ENCODE assay signal across 39 cellular contexts in genomic region chr19:42335971-42336370, GRCh38. TPM values are rescaled to one million over a fixed set of nuclear protein-coding genes. Genes with fewer than 3 reads are reported as not detected.
"Had no signal": no experiment of that assay in that cellular context is flagged by ENCODE, and none has a peak within 500 bp of the region (broad histone marks: within the 10 kb centered on the region; RNA-seq: fewer than 3 reads in every experiment).

No MANE protein-coding gene starts in this region.

- H3K9me3 Mint-ChIP-seq: activated B cell treated with CpG ODN at 0.5 μM for 24 hours; activated CD4-positive, alpha-beta memory T cell treated with anti-CD3 and anti-CD28 coated beads for 36 hours; activated CD4-positive, alpha-beta T cell treated with anti-CD3 and anti-CD28 coated beads, Interleukin-2, amount 10 ng/mL, durations not matched to agents 24 days and 14 days; activated CD8-positive, alpha-beta T cell treated with anti-CD3 and anti-CD28 coated beads for 36 hours; activated naive CD4-positive, alpha-beta T cell treated with anti-CD3 and anti-CD28 coated beads, Interleukin-2, amount 10 ng/mL, durations not matched to agents 7 days and 5 days; activated naive CD4-positive, alpha-beta T cell treated with anti-CD3 and anti-CD28 coated beads, Interleukin-2, amount 50 U/mL, for 24 hours; activated naive CD8-positive, alpha-beta T cell treated with anti-CD3 and anti-CD28 coated beads, Interleukin-2, amount 10 ng/mL, durations not matched to agents 7 days and 5 days; activated naive CD8-positive, alpha-beta T cell treated with anti-CD3 and anti-CD28 coated beads, Interleukin-2, amount 50 U/mL, for 24 hours; activated T-cell treated with anti-CD3 and anti-CD28 coated beads, Interleukin-2, amount 50 U/mL, for 4 hours; activated T-cell treated with anti-CD3 and anti-CD28 coated beads, Interleukin-2, amount 50 U/mL, for 72 hours; activated T-helper 1 cell treated with anti-CD3 and anti-CD28 coated beads, Interleukin-12 subunit alpha, Interleukin-12 subunit beta, Interleukin-2, Interleukin-4 antibody, amounts not matched to agents 30 ng/mL and 10 ng/mL and 1 ng/mL, durations not matched to agents 14 hours and 24 hours and 36 hours; activated T-helper 17 cell treated with anti-CD3 and anti-CD28 coated beads, Interleukin-2, amount 50 U/mL, for 72 hours; brain; central memory CD8-positive, alpha-beta T cell; T-helper 1 cell treated with Interleukin-12 subunit alpha and Interleukin-12 subunit beta and Interleukin-4 antibody, amounts not matched to agents 30 μg/mL and 1 μg/mL, for 36 hours; T-helper 2 cell treated with Interferon-gamma antibody and Interleukin-4, amounts not matched to agents 5 μg/mL and 100 μg/mL, for 36 hours had no signal

- H3K27ac Mint-ChIP-seq: activated B cell treated with CpG ODN at 0.5 μM for 24 hours; activated CD4-positive, alpha-beta memory T cell treated with anti-CD3 and anti-CD28 coated beads for 36 hours; activated CD4-positive, alpha-beta T cell treated with anti-CD3 and anti-CD28 coated beads, Interleukin-2, amount 10 ng/mL, durations not matched to agents 24 days and 14 days; activated CD8-positive, alpha-beta T cell treated with anti-CD3 and anti-CD28 coated beads for 36 hours; activated naive CD4-positive, alpha-beta T cell treated with anti-CD3 and anti-CD28 coated beads, Interleukin-2, amount 10 ng/mL, durations not matched to agents 7 days and 5 days; activated naive CD4-positive, alpha-beta T cell treated with anti-CD3 and anti-CD28 coated beads, Interleukin-2, amount 50 U/mL, for 24 hours; activated naive CD8-positive, alpha-beta T cell; activated naive CD8-positive, alpha-beta T cell treated with anti-CD3 and anti-CD28 coated beads, Interleukin-2, amount 10 ng/mL, durations not matched to agents 7 days and 5 days; activated naive CD8-positive, alpha-beta T cell treated with anti-CD3 and anti-CD28 coated beads, Interleukin-2, amount 50 U/mL, for 24 hours; activated T-cell treated with anti-CD3 and anti-CD28 coated beads, Interleukin-2, amount 50 U/mL, for 72 hours; activated T-helper 1 cell treated with anti-CD3 and anti-CD28 coated beads, Interleukin-12 subunit alpha, Interleukin-12 subunit beta, Interleukin-2, Interleukin-4 antibody, amounts not matched to agents 30 ng/mL and 10 ng/mL and 1 ng/mL, durations not matched to agents 14 hours and 24 hours and 36 hours; activated T-helper 17 cell treated with anti-CD3 and anti-CD28 coated beads, Interleukin-2, amount 50 U/mL, for 72 hours; brain; T-helper 1 cell treated with Interleukin-12 subunit alpha and Interleukin-12 subunit beta and Interleukin-4 antibody, amounts not matched to agents 30 μg/mL and 1 μg/mL, for 36 hours; T-helper 2 cell treated with Interferon-gamma antibody and Interleukin-4, amounts not matched to agents 5 μg/mL and 100 μg/mL, for 36 hours had no signal

- H3K4me3 ChIP-seq: ascending aorta, cardiac muscle cell had no signal

- H3K36me3 Mint-ChIP-seq: activated naive CD4-positive, alpha-beta T cell treated with anti-CD3 and anti-CD28 coated beads, Interleukin-2, amount 10 ng/mL, durations not matched to agents 7 days and 5 days; activated naive CD8-positive, alpha-beta T cell had no signal

- H3K4me1 ChIP-seq: ascending aorta had no signal

- H3K27ac ChIP-seq: ascending aorta, cardiac muscle cell, VCaP had no signal

- H3K4me3 Mint-ChIP-seq: activated B cell treated with CpG ODN at 0.5 μM for 24 hours; activated CD4-positive, alpha-beta memory T cell treated with anti-CD3 and anti-CD28 coated beads for 36 hours; activated CD4-positive, alpha-beta T cell treated with anti-CD3 and anti-CD28 coated beads, Interleukin-2, amount 10 ng/mL, durations not matched to agents 24 days and 14 days; activated CD8-positive, alpha-beta T cell treated with anti-CD3 and anti-CD28 coated beads for 36 hours; activated naive CD4-positive, alpha-beta T cell treated with anti-CD3 and anti-CD28 coated beads, Interleukin-2, amount 10 ng/mL, durations not matched to agents 7 days and 5 days; activated naive CD4-positive, alpha-beta T cell treated with anti-CD3 and anti-CD28 coated beads, Interleukin-2, amount 50 U/mL, for 24 hours; activated naive CD8-positive, alpha-beta T cell; activated naive CD8-positive, alpha-beta T cell treated with anti-CD3 and anti-CD28 coated beads, Interleukin-2, amount 10 ng/mL, durations not matched to agents 7 days and 5 days; activated naive CD8-positive, alpha-beta T cell treated with anti-CD3 and anti-CD28 coated beads, Interleukin-2, amount 50 U/mL, for 24 hours; activated T-cell treated with anti-CD3 and anti-CD28 coated beads, Interleukin-2, amount 50 U/mL, for 4 hours; activated T-cell treated with anti-CD3 and anti-CD28 coated beads, Interleukin-2, amount 50 U/mL, for 72 hours; activated T-helper 1 cell treated with anti-CD3 and anti-CD28 coated beads, Interleukin-12 subunit alpha, Interleukin-12 subunit beta, Interleukin-2, Interleukin-4 antibody, amounts not matched to agents 30 ng/mL and 10 ng/mL and 1 ng/mL, durations not matched to agents 14 hours and 24 hours and 36 hours; activated T-helper 17 cell treated with anti-CD3 and anti-CD28 coated beads, Interleukin-2, amount 50 U/mL, for 72 hours; brain; central memory CD8-positive, alpha-beta T cell; T-helper 1 cell treated with Interleukin-12 subunit alpha and Interleukin-12 subunit beta and Interleukin-4 antibody, amounts not matched to agents 30 μg/mL and 1 μg/mL, for 36 hours; T-helper 2 cell treated with Interferon-gamma antibody and Interleukin-4, amounts not matched to agents 5 μg/mL and 100 μg/mL, for 36 hours had no signal

- H3K27me3 ChIP-seq: ascending aorta, cardiac muscle cell had no signal

- ATAC-seq: activated CD8-positive, alpha-beta T cell treated with anti-CD3 and anti-CD28 coated beads for 36 hours; activated naive CD8-positive, alpha-beta T cell treated with anti-CD3 and anti-CD28 coated beads, Interleukin-2, amount 50 U/mL, for 24 hours; activated T-cell treated with anti-CD3 and anti-CD28 coated beads, Interleukin-2, amount 50 U/mL, for 4 hours; activated T-cell treated with anti-CD3 and anti-CD28 coated beads, Interleukin-2, amount 50 U/mL, for 72 hours; activated T-helper 17 cell treated with anti-CD3 and anti-CD28 coated beads, Interleukin-2, amount 50 U/mL, for 72 hours had no signal

- DNase-seq: activated B cell treated with CpG ODN at 0.5 μM for 24 hours; activated CD4-positive, alpha-beta memory T cell treated with anti-CD3 and anti-CD28 coated beads for 36 hours; activated CD4-positive, alpha-beta T cell treated with anti-CD3 and anti-CD28 coated beads for 4 hours; activated CD4-positive, alpha-beta T cell treated with anti-CD3 and anti-CD28 coated beads, Interleukin-2, amount 10 ng/mL, durations not matched to agents 24 days and 14 days; activated CD4-positive, alpha-beta T cell treated with anti-CD3 and anti-CD28 coated beads, Interleukin-2, amount 50 U/mL, for 1 hour; activated CD4-positive, alpha-beta T cell treated with anti-CD3 and anti-CD28 coated beads, Interleukin-2, amount 50 U/mL, for 4 hours; activated CD4-positive, CD25-positive, alpha-beta regulatory T cell treated with anti-CD3 and anti-CD28 coated beads, Interleukin-2, amount 50 U/mL, for 72 hours; activated CD8-positive, alpha-beta memory T cell treated with anti-CD3 and anti-CD28 coated beads, Interleukin-2, amount 50 U/mL, for 4 hours; activated CD8-positive, alpha-beta T cell treated with anti-CD3 and anti-CD28 coated beads for 36 hours; activated effector memory CD4-positive, alpha-beta T cell treated with anti-CD3 and anti-CD28 coated beads, Interleukin-2, amount 50 U/mL, for 16 hours; activated naive CD4-positive, alpha-beta T cell treated with anti-CD3 and anti-CD28 coated beads, Interleukin-2, amount 10 ng/mL, durations not matched to agents 7 days and 5 days; activated naive CD4-positive, alpha-beta T cell treated with Interleukin-2 at 50 U/mL for 16 hours; activated naive CD8-positive, alpha-beta T cell treated with anti-CD3 and anti-CD28 coated beads, Interleukin-2, amount 10 ng/mL, durations not matched to agents 7 days and 5 days; activated naive CD8-positive, alpha-beta T cell treated with anti-CD3 and anti-CD28 coated beads, Interleukin-2, amount 50 U/mL, for 24 hours; activated T-cell treated with anti-CD3 and anti-CD28 coated beads for 4 hours; activated T-cell treated with anti-CD3 and anti-CD28 coated beads, Interleukin-2, amount 50 U/mL, for 1 hour; activated T-cell treated with anti-CD3 and anti-CD28 coated beads, Interleukin-2, amount 50 U/mL, for 4 hours; activated T-cell treated with anti-CD3 and anti-CD28 coated beads, Interleukin-2, amount 50 U/mL, for 72 hours; amygdala; anterior cingulate cortex; caudate nucleus; cerebellar nuclear complex; T-helper 1 cell; T-helper 2 cell; T-helper 9 cell had no signal

- H3K9me3 ChIP-seq: ascending aorta had no signal

- H3K27me3 Mint-ChIP-seq: activated B cell treated with CpG ODN at 0.5 μM for 24 hours; activated CD4-positive, alpha-beta memory T cell treated with anti-CD3 and anti-CD28 coated beads for 36 hours; activated CD4-positive, alpha-beta T cell treated with anti-CD3 and anti-CD28 coated beads, Interleukin-2, amount 10 ng/mL, durations not matched to agents 24 days and 14 days; activated CD8-positive, alpha-beta T cell treated with anti-CD3 and anti-CD28 coated beads for 36 hours; activated naive CD4-positive, alpha-beta T cell treated with anti-CD3 and anti-CD28 coated beads, Interleukin-2, amount 10 ng/mL, durations not matched to agents 7 days and 5 days; activated naive CD4-positive, alpha-beta T cell treated with anti-CD3 and anti-CD28 coated beads, Interleukin-2, amount 50 U/mL, for 24 hours; activated naive CD8-positive, alpha-beta T cell; activated naive CD8-positive, alpha-beta T cell treated with anti-CD3 and anti-CD28 coated beads, Interleukin-2, amount 10 ng/mL, durations not matched to agents 7 days and 5 days; activated naive CD8-positive, alpha-beta T cell treated with anti-CD3 and anti-CD28 coated beads, Interleukin-2, amount 50 U/mL, for 24 hours; activated T-helper 17 cell treated with anti-CD3 and anti-CD28 coated beads, Interleukin-2, amount 50 U/mL, for 72 hours; brain; central memory CD8-positive, alpha-beta T cell had no signal

- H3K4me1 Mint-ChIP-seq: activated CD4-positive, alpha-beta T cell treated with anti-CD3 and anti-CD28 coated beads, Interleukin-2, amount 10 ng/mL, durations not matched to agents 24 days and 14 days; activated naive CD4-positive, alpha-beta T cell treated with anti-CD3 and anti-CD28 coated beads, Interleukin-2, amount 10 ng/mL, durations not matched to agents 7 days and 5 days; activated naive CD4-positive, alpha-beta T cell treated with anti-CD3 and anti-CD28 coated beads, Interleukin-2, amount 50 U/mL, for 24 hours; activated naive CD8-positive, alpha-beta T cell treated with anti-CD3 and anti-CD28 coated beads, Interleukin-2, amount 10 ng/mL, durations not matched to agents 7 days and 5 days; activated T-helper 17 cell treated with anti-CD3 and anti-CD28 coated beads, Interleukin-2, amount 50 U/mL, for 72 hours; brain; central memory CD8-positive, alpha-beta T cell had no signal

RNA-seq across cellular contexts. Expression of gene TMEM145, which starts 22.9 kb away (rescaled TPM):
- total RNA-seq: activated B cell treated with CpG ODN at 0.5 μM for 24 hours; activated T-cell treated with anti-CD3 and anti-CD28 coated beads, Interleukin-2, amount 50 U/mL, for 4 hours; ascending aorta had no signal

RNA-seq across cellular contexts. Expression of gene PRR19, which starts 34.0 kb away (rescaled TPM):
- total RNA-seq: ascending aorta, bronchial epithelial cell had no signal

RNA-seq across cellular contexts. Expression of gene CNFN, which starts 54.1 kb away (rescaled TPM):
- total RNA-seq: activated CD4-positive, alpha-beta memory T cell treated with anti-CD3 and anti-CD28 coated beads for 36 hours; activated CD4-positive, alpha-beta T cell treated with anti-CD3 and anti-CD28 coated beads, Interleukin-2, amount 10 ng/mL, durations not matched to agents 24 days and 14 days; activated CD8-positive, alpha-beta memory T cell treated with anti-CD3 and anti-CD28 coated beads for 36 hours; activated CD8-positive, alpha-beta T cell treated with anti-CD3 and anti-CD28 coated beads for 36 hours; activated naive CD8-positive, alpha-beta T cell treated with anti-CD3 and anti-CD28 coated beads, Interleukin-2, amount 10 ng/mL, durations not matched to agents 7 days and 5 days; activated T-cell treated with anti-CD3 and anti-CD28 coated beads, Interleukin-2, amount 50 U/mL, for 4 hours; activated T-helper 1 cell treated with anti-CD3 and anti-CD28 coated beads, Interleukin-12 subunit alpha, Interleukin-12 subunit beta, Interleukin-2, Interleukin-4 antibody, amounts not matched to agents 30 ng/mL and 10 ng/mL and 1 ng/mL, durations not matched to agents 14 hours and 24 hours and 36 hours; ascending aorta; bronchial epithelial cell; chondrocyte had no signal
